In genomic region chr7:103446046-103446520, GRCh38 we compare ENCODE assay signal across 8 cellular contexts. TPM values are rescaled to one million over a fixed set of nuclear protein-coding genes. Genes with fewer than 3 reads are reported as not detected.
A peak's percentile ranks its signal among the peaks of the same experiment; 100 is the strongest.
DNase-seq lines count a peak whose midpoint lies in the region; ATAC-seq and TF ChIP-seq lines count a peak whose summit lies in the region.

SLC26A5 (minus strand) TSS chr7:103446207; CDS start chr7:103421514, 24,693 bp downstream.

- H3K9me3 Mint-ChIP-seq in HFFc6 = no peaks in the 10 kb centered on the region

- H3K9me3 ChIP-seq in esophagus squamous epithelium = no peaks in the 10 kb centered on the region
- no peaks in the 10 kb centered on the region for H3K9me3 ChIP-seq in neuronal stem cell (replicated peaks in 1 of 2; ENCODE audit: control insufficient read depth in 2 of 2, insufficient read depth in 1 of 2, low read depth in 1 of 2, low read length in 2 of 2)

- H2BK15ac ChIP-seq in neuronal stem cell (ENCODE audit: low read length) = no peak within 1 kb of the TSS

- H3K27me3 ChIP-seq in esophagus squamous epithelium (peaks cover 0 to 62% (median 8%) of the 10 kb centered on the region in 4 donors), neuronal stem cell (ENCODE audit: control insufficient read depth in 3 of 3, insufficient read depth in 3 of 3, low read depth in 1 of 3, low read length in 3 of 3) (peaks cover 2 to 69% (median 28%) of the 10 kb centered on the region in 3 experiments)

- whole genome bisulfite sequencing in esophagus squamous epithelium, 2 donors = 13 to 16% methylated on average over 4 to 5 of the region's 54 CpGs
- no CpG with 5 or more reads among the region's 54 CpGs for WGBS in neuronal stem cell (ENCODE audit: extremely low coverage in 2 of 2, insufficient read length in 2 of 2, insufficient replicate concordance in 1 of 2), 2 donors

- H3K36me3 ChIP-seq in esophagus squamous epithelium (no peaks in the 10 kb centered on the region), neuronal stem cell (replicated peaks in 1 of 2; ENCODE audit: control insufficient read depth in 2 of 2, insufficient read depth in 2 of 2, low read length in 2 of 2) (no peaks in the 10 kb centered on the region)

- H4K8ac ChIP-seq in neuronal stem cell (ENCODE audit: low read depth, low read length) = no peak within 1 kb of the TSS

- peak within 1 kb of the TSS; percentile 3 for H3K18ac ChIP-seq in neuronal stem cell (ENCODE audit: low read length)

- peak within 1 kb of the TSS; percentile 65 for H3K4me3 Mint-ChIP-seq in HFFc6

- no peak within 1 kb of the TSS for H3K27ac Mint-ChIP-seq in HFFc6

- peak within 1 kb of the TSS; percentile 64 for H3K4me2 ChIP-seq in neuronal stem cell (ENCODE audit: insufficient read depth, low read length, poor library complexity, severe bottlenecking)

- H3K4me3 ChIP-seq in esophagus squamous epithelium (peak within 1 kb of the TSS; percentile 6 to 58 (median 32)), neuronal stem cell (ENCODE audit: low read length in 2 of 2) (peak within 1 kb of the TSS; percentile 2 to 74)

- H3K4me1 ChIP-seq in esophagus squamous epithelium (peaks cover 6 to 30% (median 14%) of the 10 kb centered on the region in 3 donors), neuronal stem cell (ENCODE audit: control insufficient read depth in 2 of 2, insufficient read depth in 1 of 2, low read depth in 1 of 2, low read length in 2 of 2) (peaks cover 5% of the 10 kb centered on the region in 2 donors)

- H2BK12ac ChIP-seq in neuronal stem cell (ENCODE audit: low read length) = no peak within 1 kb of the TSS

- no peaks in the 10 kb centered on the region; the same call in 1 of the 2 replicates for H3K4me1 Mint-ChIP-seq in HFFc6 (ENCODE audit: low read depth)

- no peak for ATAC-seq in GM18511 (IDR thresholded peaks at IDR 0.05; ENCODE audit: unreplicated experiment)
- no peak for ATAC-seq in HG03460 (IDR thresholded peaks at IDR 0.05; ENCODE audit: unreplicated experiment)

- peaks cover 34% of the 10 kb centered on the region for H3K27me3 Mint-ChIP-seq in HFFc6 (ENCODE audit: insufficient read depth)

- intact Hi-C loops in esophagus squamous epithelium (cut with DNase I) = no loop called here

- H2BK5ac ChIP-seq in neuronal stem cell (ENCODE audit: low read length) = no peak within 1 kb of the TSS

- no peak within 1 kb of the TSS for H3K23ac ChIP-seq in neuronal stem cell (ENCODE audit: low read depth, low read length, poor library complexity)

- peak; percentile 60 for DNase-seq in COR-L47 (lab: John Stamatoyannopoulos, UW)
- DNase-seq in HFFc6 = no peak
- peak; percentile 72 for DNase-seq in SW480 (ENCODE audit: low spot score)
- DNase-seq in esophagus squamous epithelium (lab: John Stamatoyannopoulos, UW) = no peak
- peak; percentile 27 for DNase-seq in neuronal stem cell (ENCODE audit: low spot score)
- no peak for DNase-seq in NCI-H446 treated with DMSO at 0.1 percent for 48 hours (lab: John Stamatoyannopoulos, UW)

- TF ChIP-seq POLR2A in esophagus squamous epithelium (IDR thresholded peaks at IDR 0.05) = no peak

- H3K9ac ChIP-seq in neuronal stem cell (ENCODE audit: low read depth, low read length, poor library complexity) = peak within 1 kb of the TSS; percentile 64

- H3K27ac ChIP-seq in esophagus squamous epithelium (no peak within 1 kb of the TSS), neuronal stem cell (replicated peaks; ENCODE audit: low read length) (no peak within 1 kb of the TSS)

- H3K4ac ChIP-seq in neuronal stem cell (ENCODE audit: low read length) = no peak within 1 kb of the TSS

- no peak within 1 kb of the TSS for H3K14ac ChIP-seq in neuronal stem cell (ENCODE audit: low read length)

- H2BK120ac ChIP-seq in neuronal stem cell (ENCODE audit: low read depth, low read length) = no peak within 1 kb of the TSS

- no peak within 1 kb of the TSS for H4K91ac ChIP-seq in neuronal stem cell (ENCODE audit: low read depth, low read length, poor library complexity)

- H3K79me1 ChIP-seq in neuronal stem cell (ENCODE audit: low read depth, low read length) = no peaks in the 10 kb centered on the region

- H2AFZ ChIP-seq in neuronal stem cell (ENCODE audit: low read length) = peak within 1 kb of the TSS; percentile 86

- H2AK5ac ChIP-seq in neuronal stem cell (ENCODE audit: low read depth, low read length) = no peak within 1 kb of the TSS

- H3K36me3 Mint-ChIP-seq in HFFc6 (ENCODE audit: low read depth) = no peaks in the 10 kb centered on the region; the same call in 1 of the 2 replicates

- no peak for TF ChIP-seq CTCF in HFFc6 (IDR thresholded peaks at IDR 0.05)
- TF ChIP-seq CTCF in esophagus squamous epithelium (IDR thresholded peaks at IDR 0.05) = no peak

RNA-seq across cellular contexts. Expression of gene SLC26A5, which starts in this region (rescaled TPM):
- total RNA-seq in HFFc6 (2021; fragmentation: NEBNext Ultra II Directional; extraction: Animal tissue kit (Norgen Biotek cat#: 25700)) = not detected
- total RNA-seq in esophagus squamous epithelium = under 1 TPM in 1 of 4 donors, not detected in 3; 0.19 TPM
- not detected for polyA plus RNA-seq in neuronal stem cell (2013, experiment 1 of 2)
- not detected for polyA plus RNA-seq in neuronal stem cell (2013, experiment 2 of 2)

Comparison
In these comparisons a context has a peak if more than half of its experiments do, and no peak if none do; other contexts are left out.
1. DNase-seq: peak in COR-L47 (single experiment), SW480 (single experiment) and neuronal stem cell (single experiment); none in HFFc6 (single experiment), esophagus squamous epithelium (single experiment) and NCI-H446 treated with DMSO at 0.1 percent for 48 hours (single experiment).